ENCODE assay signal across 10 cellular contexts in the genomic region with DNA sequence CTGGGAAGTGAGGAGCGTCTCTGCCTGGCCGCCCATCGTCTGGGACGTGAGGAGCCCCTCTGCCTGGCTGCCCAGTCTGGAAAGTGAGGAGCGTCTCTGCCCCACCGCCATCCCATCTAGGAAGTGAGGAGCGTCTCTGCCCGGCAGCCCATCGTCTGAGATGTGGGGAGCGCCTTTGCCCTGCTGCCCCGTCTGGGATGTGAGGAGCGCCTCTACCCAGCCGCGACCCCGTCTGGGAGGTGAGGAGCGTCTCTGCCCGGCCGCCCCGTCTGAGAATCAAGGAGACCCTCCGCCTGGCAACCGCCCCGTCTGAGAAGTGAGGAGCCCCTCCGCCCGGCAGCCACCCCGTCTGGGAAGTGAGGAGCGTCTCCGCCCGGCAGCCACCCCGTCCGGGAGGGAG. TPM values are rescaled to one million over a fixed set of nuclear protein-coding genes. Genes with fewer than 3 reads are reported as not detected.
"Had no signal": no experiment of that assay in that cellular context is flagged by ENCODE, and none has a peak within 500 bp of the region (broad histone marks: within the 10 kb centered on the region; RNA-seq: fewer than 3 reads in every experiment).

No MANE protein-coding gene starts in this region.

RNA-seq across cellular contexts. Expression of a gene that starts 3.4 kb away (rescaled TPM):
- total RNA-seq: ureter had no signal

RNA-seq across cellular contexts. Expression of a gene that starts 19.9 kb away (rescaled TPM):
- total RNA-seq: stomach, subcutaneous adipose tissue, temporal lobe, thoracic aorta, tibial nerve, transverse colon, ureter, urinary bladder, uterus, vagina had no signal
- polyA plus RNA-seq: stomach, urinary bladder had no signal
